In the genomic region with DNA sequence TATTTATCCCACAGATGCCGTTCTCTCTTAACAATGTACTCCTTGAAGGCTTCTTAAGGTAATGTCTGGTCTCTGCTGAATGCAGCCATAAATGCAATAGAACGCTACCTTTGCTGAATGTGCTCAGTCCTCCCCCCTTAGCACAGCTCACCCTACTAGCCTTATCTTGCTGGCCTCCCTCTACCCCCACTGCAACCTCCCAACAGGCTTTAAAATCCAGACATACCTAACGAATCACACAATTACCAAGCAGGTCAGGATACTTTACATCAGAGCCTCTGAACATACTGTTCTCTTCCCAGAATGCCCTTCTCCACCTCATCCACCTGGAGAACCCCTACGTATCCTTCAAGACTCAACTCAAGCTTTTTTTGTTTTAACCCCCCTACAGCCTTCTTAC, we compare ENCODE assay signal across 1 cellular context.
TF ChIP-seq lines count a peak whose summit lies in the region.

No MANE protein-coding gene starts in this region.

TF ChIP-seq in GM23338, 12 proteins besides CTCF, POLR2A, EP300 and RAD21:
- TF ChIP-seq CREB1 (CRISPR knock-in tag; IDR thresholded peaks at IDR 0.05; ENCODE audit: low read depth), result no peak
- TF ChIP-seq, protein P1, sequence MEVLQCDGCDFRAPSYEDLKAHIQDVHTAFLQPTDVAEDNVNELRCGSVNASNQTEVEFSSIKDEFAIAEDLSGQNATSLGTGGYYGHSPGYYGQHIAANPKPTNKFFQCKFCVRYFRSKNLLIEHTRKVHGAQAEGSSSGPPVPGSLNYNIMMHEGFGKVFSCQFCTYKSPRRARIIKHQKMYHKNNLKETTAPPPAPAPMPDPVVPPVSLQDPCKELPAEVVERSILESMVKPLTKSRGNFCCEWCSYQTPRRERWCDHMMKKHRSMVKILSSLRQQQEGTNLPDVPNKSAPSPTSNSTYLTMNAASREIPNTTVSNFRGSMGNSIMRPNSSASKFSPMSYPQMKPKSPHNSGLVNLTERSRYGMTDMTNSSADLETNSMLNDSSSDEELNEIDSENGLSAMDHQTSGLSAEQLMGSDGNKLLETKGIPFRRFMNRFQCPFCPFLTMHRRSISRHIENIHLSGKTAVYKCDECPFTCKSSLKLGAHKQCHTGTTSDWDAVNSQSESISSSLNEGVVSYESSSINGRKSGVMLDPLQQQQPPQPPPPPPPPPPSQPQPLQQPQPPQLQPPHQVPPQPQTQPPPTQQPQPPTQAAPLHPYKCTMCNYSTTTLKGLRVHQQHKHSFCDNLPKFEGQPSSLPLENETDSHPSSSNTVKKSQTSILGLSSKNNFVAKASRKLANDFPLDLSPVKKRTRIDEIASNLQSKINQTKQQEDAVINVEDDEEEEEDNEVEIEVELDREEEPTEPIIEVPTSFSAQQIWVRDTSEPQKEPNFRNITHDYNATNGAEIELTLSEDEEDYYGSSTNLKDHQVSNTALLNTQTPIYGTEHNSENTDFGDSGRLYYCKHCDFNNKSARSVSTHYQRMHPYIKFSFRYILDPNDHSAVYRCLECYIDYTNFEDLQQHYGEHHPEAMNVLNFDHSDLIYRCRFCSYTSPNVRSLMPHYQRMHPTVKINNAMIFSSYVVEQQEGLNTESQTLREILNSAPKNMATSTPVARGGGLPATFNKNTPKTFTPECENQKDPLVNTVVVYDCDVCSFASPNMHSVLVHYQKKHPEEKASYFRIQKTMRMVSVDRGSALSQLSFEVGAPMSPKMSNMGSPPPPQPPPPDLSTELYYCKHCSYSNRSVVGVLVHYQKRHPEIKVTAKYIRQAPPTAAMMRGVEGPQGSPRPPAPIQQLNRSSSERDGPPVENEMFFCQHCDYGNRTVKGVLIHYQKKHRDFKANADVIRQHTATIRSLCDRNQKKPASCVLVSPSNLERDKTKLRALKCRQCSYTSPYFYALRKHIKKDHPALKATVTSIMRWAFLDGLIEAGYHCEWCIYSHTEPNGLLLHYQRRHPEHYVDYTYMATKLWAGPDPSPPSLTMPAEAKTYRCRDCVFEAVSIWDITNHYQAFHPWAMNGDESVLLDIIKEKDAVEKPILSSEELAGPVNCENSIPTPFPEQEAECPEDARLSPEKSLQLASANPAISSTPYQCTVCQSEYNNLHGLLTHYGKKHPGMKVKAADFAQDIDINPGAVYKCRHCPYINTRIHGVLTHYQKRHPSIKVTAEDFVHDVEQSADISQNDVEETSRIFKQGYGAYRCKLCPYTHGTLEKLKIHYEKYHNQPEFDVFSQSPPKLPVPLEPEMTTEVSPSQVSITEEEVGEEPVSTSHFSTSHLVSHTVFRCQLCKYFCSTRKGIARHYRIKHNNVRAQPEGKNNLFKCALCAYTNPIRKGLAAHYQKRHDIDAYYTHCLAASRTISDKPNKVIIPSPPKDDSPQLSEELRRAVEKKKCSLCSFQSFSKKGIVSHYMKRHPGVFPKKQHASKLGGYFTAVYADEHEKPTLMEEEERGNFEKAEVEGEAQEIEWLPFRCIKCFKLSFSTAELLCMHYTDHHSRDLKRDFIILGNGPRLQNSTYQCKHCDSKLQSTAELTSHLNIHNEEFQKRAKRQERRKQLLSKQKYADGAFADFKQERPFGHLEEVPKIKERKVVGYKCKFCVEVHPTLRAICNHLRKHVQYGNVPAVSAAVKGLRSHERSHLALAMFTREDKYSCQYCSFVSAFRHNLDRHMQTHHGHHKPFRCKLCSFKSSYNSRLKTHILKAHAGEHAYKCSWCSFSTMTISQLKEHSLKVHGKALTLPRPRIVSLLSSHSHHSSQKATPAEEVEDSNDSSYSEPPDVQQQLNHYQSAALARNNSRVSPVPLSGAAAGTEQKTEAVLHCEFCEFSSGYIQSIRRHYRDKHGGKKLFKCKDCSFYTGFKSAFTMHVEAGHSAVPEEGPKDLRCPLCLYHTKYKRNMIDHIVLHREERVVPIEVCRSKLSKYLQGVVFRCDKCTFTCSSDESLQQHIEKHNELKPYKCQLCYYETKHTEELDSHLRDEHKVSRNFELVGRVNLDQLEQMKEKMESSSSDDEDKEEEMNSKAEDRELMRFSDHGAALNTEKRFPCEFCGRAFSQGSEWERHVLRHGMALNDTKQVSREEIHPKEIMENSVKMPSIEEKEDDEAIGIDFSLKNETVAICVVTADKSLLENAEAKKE (CRISPR knock-in tag; IDR thresholded peaks at IDR 0.05), result no peak
- TF ChIP-seq POLR2AphosphoS5 (IDR thresholded peaks at IDR 0.05; ENCODE audit: low read depth), result no peak
- no peak for TF ChIP-seq JUNB (IDR thresholded peaks at IDR 0.05; ENCODE audit: unreplicated experiment)
- TF ChIP-seq, protein P2, sequence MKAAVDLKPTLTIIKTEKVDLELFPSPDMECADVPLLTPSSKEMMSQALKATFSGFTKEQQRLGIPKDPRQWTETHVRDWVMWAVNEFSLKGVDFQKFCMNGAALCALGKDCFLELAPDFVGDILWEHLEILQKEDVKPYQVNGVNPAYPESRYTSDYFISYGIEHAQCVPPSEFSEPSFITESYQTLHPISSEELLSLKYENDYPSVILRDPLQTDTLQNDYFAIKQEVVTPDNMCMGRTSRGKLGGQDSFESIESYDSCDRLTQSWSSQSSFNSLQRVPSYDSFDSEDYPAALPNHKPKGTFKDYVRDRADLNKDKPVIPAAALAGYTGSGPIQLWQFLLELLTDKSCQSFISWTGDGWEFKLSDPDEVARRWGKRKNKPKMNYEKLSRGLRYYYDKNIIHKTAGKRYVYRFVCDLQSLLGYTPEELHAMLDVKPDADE (IDR thresholded peaks at IDR 0.05), result no peak
- no peak for TF ChIP-seq EZH2phosphoT487 (IDR thresholded peaks at IDR 0.05; ENCODE audit: unreplicated experiment)
- no peak for TF ChIP-seq ZNF114 (CRISPR knock-in tag; IDR thresholded peaks at IDR 0.05)
- TF ChIP-seq REST (IDR thresholded peaks at IDR 0.05; ENCODE audit: unreplicated experiment), result no peak
- TF ChIP-seq STAT1 (IDR thresholded peaks at IDR 0.05; ENCODE audit: unreplicated experiment), result no peak
- TF ChIP-seq EZH2 (IDR thresholded peaks at IDR 0.05; ENCODE audit: low read depth, unreplicated experiment), result no peak
- no peak for TF ChIP-seq NANOG (IDR thresholded peaks at IDR 0.05; ENCODE audit: borderline replicate concordance)
- TF ChIP-seq ZNF331 (CRISPR knock-in tag; IDR thresholded peaks at IDR 0.05; ENCODE audit: low read depth), result no peak
